8 cellular contexts compared by ENCODE assay signal in genomic region chr7:29878081-29878688, GRCh38.
A peak's percentile ranks its signal among the peaks of the same experiment; 100 is the strongest.
DNase-seq lines count a peak whose midpoint lies in the region; ATAC-seq and TF ChIP-seq lines count a peak whose summit lies in the region.

No MANE protein-coding gene starts in this region.

- intact Hi-C loops in sigmoid colon (cut with DNase I), result loop anchor here (5.0 kb wide), 2 partner anchors 44 to 184 kb away; no protein-coding TSS in a partner anchor

- H3K79me2 ChIP-seq in DOHH2 (ENCODE audit: control insufficient read depth, low read length), result no peaks in the 10 kb centered on the region

- TF ChIP-seq EP300 in sigmoid colon (IDR thresholded peaks at IDR 0.05), result no peak

- no peaks in the 10 kb centered on the region for H3F3A ChIP-seq in DOHH2 (ENCODE audit: control insufficient read depth, insufficient read depth)

- no peak overlapping the region for H3K4me3 ChIP-seq in AG04450 (ENCODE audit: low read depth, low read length)
- no peak overlapping the region for H3K4me3 ChIP-seq in DOHH2 (ENCODE audit: low read length)
- no peak overlapping the region for H3K4me3 ChIP-seq in sigmoid colon

- WGBS in sigmoid colon, 2 donors, result 45 to 80% methylated on average over 5 of the region's 5 CpGs

- H3K4me2 ChIP-seq in DOHH2 (ENCODE audit: low read length), result no peak overlapping the region

- DNase-seq in AG04450 (ENCODE audit: low read depth, low spot score) (peak; percentile 20), NCI-H1694 treated with DMSO at 0.1 percent for 48 hours (lab: John Stamatoyannopoulos, UW) (peak; percentile 52), amniotic epithelial cell (ENCODE audit: low read depth) (peak; percentile 44), kidney tubule cell (ENCODE audit: low spot score) (peak; percentile 53), sigmoid colon (no peak)

- TF ChIP-seq POLR2A in sigmoid colon (IDR thresholded peaks at IDR 0.05), result no peak

- POLR2A ChIA-PET in AG04450 (lab: Yijun Ruan, JAX), result no interaction called here

- no peak for ATAC-seq in HG03354 (IDR thresholded peaks at IDR 0.05; ENCODE audit: poor library complexity, severe bottlenecking, unreplicated experiment)
- no peak for ATAC-seq in HG03571 (IDR thresholded peaks at IDR 0.05; ENCODE audit: unreplicated experiment)

- H3K36me3 ChIP-seq in DOHH2 (ENCODE audit: control insufficient read depth, low read length), result no peaks in the 10 kb centered on the region
- H3K36me3 ChIP-seq in sigmoid colon, result no peaks in the 10 kb centered on the region

- H3K9me3 ChIP-seq in AG04450 (ENCODE audit: control insufficient read depth, insufficient read depth, low read length) (no peaks in the 10 kb centered on the region), DOHH2 (ENCODE audit: control insufficient read depth, insufficient read depth, low read length) (no peaks in the 10 kb centered on the region), sigmoid colon (no peaks in the 10 kb centered on the region)

- no peaks in the 10 kb centered on the region for H3K4me1 ChIP-seq in DOHH2 (ENCODE audit: control insufficient read depth, low read length)
- H3K4me1 ChIP-seq in sigmoid colon, result peaks cover 0 to 4% (median 0%) of the 10 kb centered on the region in 4 donors

- H3K27me3 ChIP-seq in AG04450 (ENCODE audit: control insufficient read depth, insufficient read depth, low read length) (peaks cover 7% of the 10 kb centered on the region), DOHH2 (ENCODE audit: control insufficient read depth, low read length) (peaks cover 9% of the 10 kb centered on the region; the same call in 1 of the 2 replicates), sigmoid colon (peaks cover 0 to under 1% (median 0%) of the 10 kb centered on the region in 3 donors)

- H4K20me1 ChIP-seq in DOHH2 (ENCODE audit: control insufficient read depth, insufficient read depth, low read depth, low read length), result no peaks in the 10 kb centered on the region

- H3K9me2 ChIP-seq in DOHH2 (replicated peaks; ENCODE audit: control insufficient read depth, low read length), result no peaks in the 10 kb centered on the region

- peak; percentile 66 for TF ChIP-seq CTCF in AG04450 (IDR thresholded peaks at IDR 0.05; ENCODE audit: low read depth, low read length)
- peak; percentile 83 for TF ChIP-seq CTCF in DOHH2 (IDR thresholded peaks at IDR 0.05; ENCODE audit: low read depth, low read length, poor library complexity, severe bottlenecking)
- peak in 2 of 4 experiments; percentile 34 to 47 for TF ChIP-seq CTCF in sigmoid colon (IDR thresholded peaks at IDR 0.05)

- H3K27ac ChIP-seq in AG04450 (ENCODE audit: low read depth, low read length) (no peak overlapping the region), DOHH2 (ENCODE audit: low read depth, low read length) (no peak overlapping the region), sigmoid colon (no peak overlapping the region)

- CTCF ChIA-PET in AG04450 (lab: Charles Lee), result interaction anchor here (0.6 to 3.3 kb wide), 10 partner anchors 10 to 863 kb away, joined by 3 to 39 read pairs (median 4); no protein-coding TSS in a partner anchor
